8 cellular contexts compared by ENCODE assay signal in genomic region chr14:89417469-89418225, GRCh38. TPM values are rescaled to one million over a fixed set of nuclear protein-coding genes. Genes with fewer than 3 reads are reported as not detected.
DNase-seq lines count a peak whose midpoint lies in the region; ATAC-seq and TF ChIP-seq lines count a peak whose summit lies in the region.

No MANE protein-coding gene starts in this region.

- H3K4me3 Mint-ChIP-seq in activated CD8-positive, alpha-beta T cell treated with anti-CD3 and anti-CD28 coated beads, Interleukin-2, amount 10 ng/mL, durations not matched to agents 7 days and 5 days, result peak overlapping the region; percentile 86

- peak overlapping the region; percentile 92 for H3K27ac ChIP-seq in C4-2B

- H3K36me3 Mint-ChIP-seq in activated CD8-positive, alpha-beta T cell treated with anti-CD3 and anti-CD28 coated beads, Interleukin-2, amount 10 ng/mL, durations not matched to agents 7 days and 5 days (ENCODE audit: low read depth), result peaks cover 23% of the 10 kb centered on the region

- POLR2A ChIA-PET in activated CD8-positive, alpha-beta T cell treated with anti-CD3 and anti-CD28 coated beads, Interleukin-2, amount 10 ng/mL, durations not matched to agents 7 days and 5 days (lab: Charles Lee), result interaction anchor here (0.6 to 1.8 kb wide), 3 partner anchors 12 to 349 kb away, joined by 3 to 11 read pairs (median 3); no protein-coding TSS in a partner anchor

- no peaks in the 10 kb centered on the region for H3K27me3 Mint-ChIP-seq in activated CD8-positive, alpha-beta T cell treated with anti-CD3 and anti-CD28 coated beads, Interleukin-2, amount 10 ng/mL, durations not matched to agents 7 days and 5 days (ENCODE audit: low read depth)

- H3K4me3 ChIP-seq in endocrine pancreas (ENCODE audit: control insufficient read depth, insufficient read depth, low read length) (peak overlapping the region; percentile 48), mucosa of descending colon (peak overlapping the region; percentile 27)

- peak; percentile 79 for DNase-seq in NCI-H82 (lab: John Stamatoyannopoulos, UW)
- DNase-seq in activated CD8-positive, alpha-beta T cell treated with anti-CD3 and anti-CD28 coated beads, Interleukin-2, amount 10 ng/mL, durations not matched to agents 7 days and 5 days, result peak; percentile 78
- DNase-seq in mucosa of descending colon, result peak; percentile 67 to 80 (median 74)
- peak; percentile 26 to 61 (median 54) for DNase-seq in stimulated activated naive CD4-positive, alpha-beta T cell (lab: John Stamatoyannopoulos, UW)

- H3K9ac ChIP-seq in endocrine pancreas (ENCODE audit: control insufficient read depth, insufficient read depth, low read length), result peak overlapping the region; percentile 76

- H3K9me3 Mint-ChIP-seq in activated CD8-positive, alpha-beta T cell treated with anti-CD3 and anti-CD28 coated beads, Interleukin-2, amount 10 ng/mL, durations not matched to agents 7 days and 5 days (ENCODE audit: insufficient read depth), result no peaks in the 10 kb centered on the region

- H3K36me3 ChIP-seq in endocrine pancreas (ENCODE audit: control insufficient read depth, insufficient read depth, low read length) (no peaks in the 10 kb centered on the region), mucosa of descending colon (ENCODE audit: low read depth) (no peaks in the 10 kb centered on the region)

- no peaks in the 10 kb centered on the region for H3K9me3 ChIP-seq in endocrine pancreas (ENCODE audit: control insufficient read depth, low read length)
- no peaks in the 10 kb centered on the region for H3K9me3 ChIP-seq in mucosa of descending colon

- H3K27ac Mint-ChIP-seq in activated CD8-positive, alpha-beta T cell treated with anti-CD3 and anti-CD28 coated beads, Interleukin-2, amount 10 ng/mL, durations not matched to agents 7 days and 5 days, result peak overlapping the region; percentile 95

- TF ChIP-seq CTCF in C4-2B (conservative IDR thresholded peaks at IDR 0.05) (peak; percentile 73), mucosa of descending colon (IDR thresholded peaks at IDR 0.05) (no peak)

- CTCF ChIA-PET in activated CD8-positive, alpha-beta T cell treated with anti-CD3 and anti-CD28 coated beads, Interleukin-2, amount 10 ng/mL, durations not matched to agents 7 days and 5 days (lab: Charles Lee), result interaction anchor here (0.6 to 1.4 kb wide), 5 partner anchors 38 to 240 kb away, joined by 3 to 5 read pairs (median 3); no protein-coding TSS in a partner anchor

- ATAC-seq in GM19043 (IDR thresholded peaks at IDR 0.05; ENCODE audit: low read depth, unreplicated experiment) (peak; percentile 48), HG03342 (IDR thresholded peaks at IDR 0.05; ENCODE audit: unreplicated experiment) (peak; percentile 51), mucosa of descending colon (peak; percentile 36)
- peak; percentile 62 for ATAC-seq in activated CD8-positive, alpha-beta T cell treated with anti-CD3 and anti-CD28 coated beads, Interleukin-2, amount 10 ng/mL, durations not matched to agents 7 days and 5 days

- intact Hi-C loops in mucosa of descending colon (cut with DNase I, micrococcal nuclease), result loop anchor here (2.0 to 10.0 kb wide), 3 partner anchors 53 to 243 kb away; no protein-coding TSS in a partner anchor

- no peaks in the 10 kb centered on the region for H3K27me3 ChIP-seq in endocrine pancreas (ENCODE audit: control insufficient read depth, insufficient read depth, low read length)

- H3K4me1 ChIP-seq in endocrine pancreas (ENCODE audit: control insufficient read depth, insufficient read depth, low read length) (peaks cover 4% of the 10 kb centered on the region), mucosa of descending colon (ENCODE audit: low read depth) (peaks cover 35% of the 10 kb centered on the region)

- peaks cover 55% of the 10 kb centered on the region for H3K4me1 Mint-ChIP-seq in activated CD8-positive, alpha-beta T cell treated with anti-CD3 and anti-CD28 coated beads, Interleukin-2, amount 10 ng/mL, durations not matched to agents 7 days and 5 days (ENCODE audit: low read depth)

RNA-seq across cellular contexts. Expression of gene FOXN3, which starts 0.6 kb away (rescaled TPM):
- 10 to 100 TPM; 70.3 to 72.7 TPM for total RNA-seq in activated CD8-positive, alpha-beta T cell treated with anti-CD3 and anti-CD28 coated beads, Interleukin-2, amount 10 ng/mL, durations not matched to agents 7 days and 5 days
- total RNA-seq in mucosa of descending colon, result 100 to 1,000 TPM in 2 of 3 donors, 10 to 100 TPM in 1; 77.4 to 154 (median 113) TPM

Comparison
In these comparisons a context has a peak if more than half of its experiments do, and no peak if none do; other contexts are left out.
1. Peak in every context shown above with its lines: DNase-seq, ATAC-seq, H3K4me3 ChIP-seq and H3K27ac ChIP-seq.